Comparison of ENCODE assay signal across 8 cellular contexts in the genomic region with DNA sequence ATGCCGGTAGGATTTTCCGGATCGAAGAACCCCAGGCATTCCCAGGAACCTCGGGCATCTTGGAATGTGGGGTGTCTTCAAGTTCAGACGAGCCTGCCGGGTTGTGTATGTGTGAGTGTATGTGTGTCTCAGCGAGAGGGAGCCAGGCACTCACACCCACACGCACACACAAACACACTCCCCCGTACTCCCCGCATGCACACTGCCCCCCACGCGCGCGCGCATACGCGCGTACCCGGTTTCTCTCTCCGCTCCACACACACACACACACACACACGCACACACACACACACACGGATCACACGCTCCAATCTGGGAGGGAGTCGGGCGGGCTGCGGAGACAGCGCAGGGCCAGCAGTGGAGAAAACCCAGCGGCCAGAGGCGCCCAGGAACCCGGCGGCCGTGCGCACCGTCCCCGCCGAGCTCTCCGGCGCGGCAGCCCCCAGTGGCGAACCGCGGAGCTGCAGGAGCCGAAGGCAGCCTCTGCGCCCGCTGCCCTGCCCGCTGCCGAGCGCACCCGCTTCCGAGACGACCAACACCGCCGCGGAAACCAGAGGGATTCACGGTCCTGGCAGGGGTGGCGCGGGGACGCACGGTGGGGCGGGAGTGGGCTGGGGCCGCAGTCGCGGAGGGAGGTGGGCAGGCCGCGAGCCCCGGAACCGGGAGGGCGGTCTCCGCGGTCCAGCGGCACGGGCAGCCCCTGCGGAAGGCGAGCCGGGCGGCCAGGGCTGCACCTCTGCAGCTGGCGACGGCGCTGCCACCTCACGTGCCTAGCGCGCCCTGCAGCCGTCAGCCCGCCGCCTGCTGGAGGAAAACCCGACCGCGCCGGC. TPM values are rescaled to one million over a fixed set of nuclear protein-coding genes. Genes with fewer than 3 reads are reported as not detected.
DNase-seq lines count a peak whose midpoint lies in the region; ATAC-seq and TF ChIP-seq lines count a peak whose summit lies in the region.

A gene (minus strand): TSS at position 125 of the 830 bp plus-strand sequence.

- peak within 1 kb of the TSS; percentile 79 for H2AFZ ChIP-seq in parathyroid adenoma

- H3K4me1 ChIP-seq in HUES6 (ENCODE audit: control insufficient read depth, insufficient read depth, low read length) (peaks cover 20% of the 10 kb centered on the region), parathyroid adenoma (peaks cover 7% of the 10 kb centered on the region), thymus (ENCODE audit: control insufficient read depth, insufficient read depth, low read length) (no peaks in the 10 kb centered on the region)

- H3K27me3 Mint-ChIP-seq in glutamatergic neuron (ENCODE audit: unreplicated experiment): peaks cover 22% of the 10 kb centered on the region

- peaks cover 16% of the 10 kb centered on the region for H3K4me1 Mint-ChIP-seq in glutamatergic neuron (ENCODE audit: low read depth, unreplicated experiment)

- peak; percentile 90 to 93 for ATAC-seq in activated naive CD4-positive, alpha-beta T cell treated with anti-CD3 and anti-CD28 coated beads, Interleukin-2, amount 50 U/mL, for 72 hours

- H3K4me2 ChIP-seq in parathyroid adenoma (ENCODE audit: low read length): peak within 1 kb of the TSS; percentile 84

- peak within 1 kb of the TSS; percentile 99 for H3K4me3 Mint-ChIP-seq in glutamatergic neuron (ENCODE audit: unreplicated experiment)

- H3K27ac Mint-ChIP-seq in activated naive CD4-positive, alpha-beta T cell treated with anti-CD3 and anti-CD28 coated beads, Interleukin-2, amount 50 U/mL, for 72 hours: no peak within 1 kb of the TSS
- peak within 1 kb of the TSS; percentile 82 for H3K27ac Mint-ChIP-seq in glutamatergic neuron (ENCODE audit: unreplicated experiment)

- H3K36me3 ChIP-seq in HUES6 (ENCODE audit: control insufficient read depth, insufficient read depth, low read length) (no peaks in the 10 kb centered on the region), parathyroid adenoma (ENCODE audit: control insufficient read depth, insufficient read depth, low read length) (no peaks in the 10 kb centered on the region), thymus (ENCODE audit: control insufficient read depth, insufficient read depth) (no peaks in the 10 kb centered on the region)

- no peaks in the 10 kb centered on the region for H3K36me3 Mint-ChIP-seq in activated naive CD4-positive, alpha-beta T cell treated with anti-CD3 and anti-CD28 coated beads, Interleukin-2, amount 50 U/mL, for 72 hours
- no peaks in the 10 kb centered on the region for H3K36me3 Mint-ChIP-seq in glutamatergic neuron (ENCODE audit: unreplicated experiment)

- H3K9ac ChIP-seq in HUES6 (ENCODE audit: low read length) (peak within 1 kb of the TSS; percentile 34), parathyroid adenoma (no peak within 1 kb of the TSS)

- POLR2A ChIA-PET in RWPE1 (lab: Yijun Ruan, JAX; ENCODE audit: low non-redundant PET): no interaction called here

- 0 out of 2 replicates have a peak, but pooled peaks cover 2% of the 10 kb centered on the region for H3K9me3 ChIP-seq in HUES6 (ENCODE audit: control insufficient read depth, insufficient read depth, low read depth, low read length)
- no peaks in the 10 kb centered on the region for H3K9me3 ChIP-seq in parathyroid adenoma (ENCODE audit: control insufficient read depth, low read length)
- no peaks in the 10 kb centered on the region for H3K9me3 ChIP-seq in thymus (ENCODE audit: control insufficient read depth)

- H3K9me3 Mint-ChIP-seq in activated naive CD4-positive, alpha-beta T cell treated with anti-CD3 and anti-CD28 coated beads, Interleukin-2, amount 50 U/mL, for 72 hours: no peaks in the 10 kb centered on the region
- peaks cover 8% of the 10 kb centered on the region for H3K9me3 Mint-ChIP-seq in glutamatergic neuron (ENCODE audit: unreplicated experiment)

- DNase-seq in AG10803 (ENCODE audit: low read depth): peak; percentile 64
- DNase-seq in GM19238 (ENCODE audit: insufficient read length, low spot score): peak; percentile 64
- peak; percentile 59 for DNase-seq in RWPE1 (ENCODE audit: low spot score)
- peak; percentile 72 to 81 for DNase-seq in activated naive CD4-positive, alpha-beta T cell treated with anti-CD3 and anti-CD28 coated beads, Interleukin-2, amount 50 U/mL, for 72 hours (ENCODE audit: low spot score in 2 of 2)
- DNase-seq in glutamatergic neuron: peak; percentile 94

- H3K27ac ChIP-seq in HUES6 (ENCODE audit: low read depth, low read length) (no peak within 1 kb of the TSS), RWPE1 (no peak within 1 kb of the TSS), parathyroid adenoma (peak within 1 kb of the TSS; percentile 64), thymus (ENCODE audit: low read depth) (no peak within 1 kb of the TSS)

- H3K4me3 ChIP-seq in AG10803 (ENCODE audit: low read length): peak within 1 kb of the TSS; percentile 53
- H3K4me3 ChIP-seq in HUES6 (ENCODE audit: low read depth, low read length): peak within 1 kb of the TSS; percentile 72
- H3K4me3 ChIP-seq in parathyroid adenoma (ENCODE audit: low read depth, low read length): peak within 1 kb of the TSS; percentile 52
- peak within 1 kb of the TSS; percentile 55 for H3K4me3 ChIP-seq in thymus (ENCODE audit: low read length)

- no peaks in the 10 kb centered on the region for H3K79me2 ChIP-seq in parathyroid adenoma

- CTCF ChIA-PET in RWPE1 (lab: Yijun Ruan, JAX): interaction anchor here (0.6 to 2.5 kb wide), 20 partner anchors 10 to 1596 kb away, joined by 3 to 13 read pairs (median 3); no protein-coding TSS in a partner anchor

- H3K27me3 ChIP-seq in HUES6 (ENCODE audit: control insufficient read depth, insufficient read depth, low read length) (peaks cover 58% of the 10 kb centered on the region), parathyroid adenoma (ENCODE audit: control insufficient read depth, insufficient read depth, low read length) (no peaks in the 10 kb centered on the region), thymus (ENCODE audit: control insufficient read depth, insufficient read depth) (peaks cover 26% of the 10 kb centered on the region)

- peak; percentile 49 for TF ChIP-seq CTCF in AG10803 (conservative IDR thresholded peaks at IDR 0.05; ENCODE audit: low read length)
- peak; percentile 73 for TF ChIP-seq CTCF in RWPE1 (conservative IDR thresholded peaks at IDR 0.05; ENCODE audit: low read depth)
- peak; percentile 91 for TF ChIP-seq CTCF in glutamatergic neuron (IDR thresholded peaks at IDR 0.05; ENCODE audit: partially characterized antibody, unreplicated experiment)
- peak; percentile 77 for TF ChIP-seq CTCF in parathyroid adenoma (IDR thresholded peaks at IDR 0.05)

- under 1% methylated on average over 89 of the region's 89 CpGs for WGBS in thymus

RNA-seq across cellular contexts. Expression of the gene that starts here (rescaled TPM):
- not detected for total RNA-seq in activated naive CD4-positive, alpha-beta T cell treated with anti-CD3 and anti-CD28 coated beads, Interleukin-2, amount 50 U/mL, for 72 hours
- total RNA-seq in glutamatergic neuron (ENCODE audit: unreplicated experiment): 0.56 TPM
- 0.11 TPM for polyA plus RNA-seq in thymus

Comparison
In these comparisons a context has a peak if more than half of its experiments do, and no peak if none do; other contexts are left out.
1. Peak in DNase-seq and ATAC-seq in activated naive CD4-positive, alpha-beta T cell treated with anti-CD3 and anti-CD28 coated beads, Interleukin-2, amount 50 U/mL, for 72 hours; RNA of the gene not detected or under 1 TPM.
2. Peak in DNase-seq in glutamatergic neuron; RNA of the gene not detected or under 1 TPM.